ENCODE assay signal across 8 cellular contexts in the genomic region with DNA sequence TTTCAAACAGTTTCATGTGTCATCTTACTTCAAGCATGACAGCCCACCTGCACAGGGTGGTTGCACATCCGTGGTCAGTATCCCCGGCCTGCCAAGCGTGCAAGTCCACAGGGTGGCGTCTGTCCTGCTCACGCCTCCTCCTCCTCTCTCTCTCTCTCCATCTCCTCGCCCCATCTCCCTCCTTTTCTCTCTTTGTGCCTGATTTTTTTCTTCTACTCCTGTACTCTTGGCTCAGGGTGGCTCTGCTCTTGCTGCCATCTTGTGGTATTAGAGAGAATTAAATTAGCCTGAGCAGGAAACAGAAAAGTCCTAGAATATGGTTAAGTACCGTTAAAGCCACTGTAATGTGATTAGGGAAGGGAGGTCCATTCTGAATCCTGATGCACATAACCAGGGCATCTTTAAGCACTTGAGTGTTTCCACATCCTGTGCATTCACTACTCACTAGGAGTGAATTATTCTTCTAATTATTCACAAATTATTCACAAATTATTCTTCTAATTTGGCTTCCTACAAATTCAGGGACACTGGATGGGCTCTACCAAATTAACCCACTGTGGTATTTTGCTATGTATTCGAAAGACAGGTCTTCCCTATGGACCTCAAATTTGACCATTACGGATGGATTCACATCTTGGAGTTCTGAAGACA. TPM values are rescaled to one million over a fixed set of nuclear protein-coding genes. Genes with fewer than 3 reads are reported as not detected.
A peak's percentile ranks its signal among the peaks of the same experiment; 100 is the strongest.
DNase-seq lines count a peak whose midpoint lies in the region; ATAC-seq, FAIRE-seq and TF ChIP-seq lines count a peak whose summit lies in the region.

No MANE protein-coding gene starts in this region.

- H3K9me3 ChIP-seq in body of pancreas, result no peaks in the 10 kb centered on the region

- H3K9me3 Mint-ChIP-seq in stimulated activated naive B cell treated with anti-CD40 and anti-IgM and Interleukin-4, amounts not matched to agents 10 μg/mL and 1 μg/mL and 100 μg/mL, for 72 hours, result no peaks in the 10 kb centered on the region

- peak; percentile 57 for FAIRE-seq in H54 (lab: Jason Lieb, UNC)

- H3K27me3 Mint-ChIP-seq in stimulated activated naive B cell treated with anti-CD40 and anti-IgM and Interleukin-4, amounts not matched to agents 10 μg/mL and 1 μg/mL and 100 μg/mL, for 72 hours, result no peaks in the 10 kb centered on the region

- H3K36me3 Mint-ChIP-seq in stimulated activated naive B cell treated with anti-CD40 and anti-IgM and Interleukin-4, amounts not matched to agents 10 μg/mL and 1 μg/mL and 100 μg/mL, for 72 hours, result peaks cover 0 to 4% of the 10 kb centered on the region in 2 donors

- ATAC-seq in body of pancreas (peak; percentile 56), GM18517 (IDR thresholded peaks at IDR 0.05; ENCODE audit: unreplicated experiment) (no peak), GM19452 (IDR thresholded peaks at IDR 0.05; ENCODE audit: unreplicated experiment) (no peak)
- peak; percentile 66 to 72 for ATAC-seq in stimulated activated naive B cell treated with anti-CD40 and anti-IgM and Interleukin-4, amounts not matched to agents 10 μg/mL and 1 μg/mL and 100 μg/mL, for 72 hours (replicated peaks)

- TF ChIP-seq POLR2A in H54 (IDR thresholded peaks at IDR 0.05; ENCODE audit: low read depth, low read length) (no peak), body of pancreas (IDR thresholded peaks at IDR 0.05) (no peak)

- H3K27me3 ChIP-seq in body of pancreas, result no peaks in the 10 kb centered on the region

- H3K4me3 ChIP-seq in body of pancreas, result no peak overlapping the region

- no peak overlapping the region for H3K4me3 Mint-ChIP-seq in stimulated activated naive B cell treated with anti-CD40 and anti-IgM and Interleukin-4, amounts not matched to agents 10 μg/mL and 1 μg/mL and 100 μg/mL, for 72 hours

- peaks cover 6 to 12% of the 10 kb centered on the region in 2 donors for H3K4me1 Mint-ChIP-seq in stimulated activated naive B cell treated with anti-CD40 and anti-IgM and Interleukin-4, amounts not matched to agents 10 μg/mL and 1 μg/mL and 100 μg/mL, for 72 hours

- no peak overlapping the region for H3K27ac Mint-ChIP-seq in stimulated activated naive B cell treated with anti-CD40 and anti-IgM and Interleukin-4, amounts not matched to agents 10 μg/mL and 1 μg/mL and 100 μg/mL, for 72 hours

- no peaks in the 10 kb centered on the region for H3K4me1 ChIP-seq in body of pancreas

- no peaks in the 10 kb centered on the region for H3K36me3 ChIP-seq in body of pancreas (replicated peaks in 1 of 2; ENCODE audit: insufficient read depth in 1 of 2, low read depth in 2 of 2)

- peak; percentile 38 to 55 for DNase-seq in AML-193 (lab: John Stamatoyannopoulos, UW)
- DNase-seq in H54 (ENCODE audit: insufficient read length, low spot score), result peak; percentile 54
- peak; percentile 61 for DNase-seq in NCI-H460 (ENCODE audit: extremely low read depth, low read depth)
- DNase-seq in body of pancreas, result peak; percentile 18 to 43 (median 36)
- DNase-seq in iPS-NIHi11 (ENCODE audit: low spot score), result peak; percentile 81
- DNase-seq in stimulated activated naive B cell treated with anti-CD40 and anti-IgM and Interleukin-4, amounts not matched to agents 10 μg/mL and 1 μg/mL and 100 μg/mL, for 72 hours, result no peak

- H3K27ac ChIP-seq in body of pancreas, result no peak overlapping the region

- peak; percentile 47 to 82 (median 76) for TF ChIP-seq CTCF in body of pancreas (IDR thresholded peaks at IDR 0.05)

- WGBS in body of pancreas, 2 donors, result 5 to 8% methylated on average over 9 of the region's 9 CpGs

- intact Hi-C loops in body of pancreas (cut with DNase I), result loop anchor here (10.0 kb wide), 1 partner anchor 136 kb away; no protein-coding TSS in a partner anchor

RNA-seq across cellular contexts. Expression of gene DTX1, which starts 25.5 kb away (rescaled TPM):
- 0.05 TPM in 1 of 2 replicates, not detected in the other for total RNA-seq in NCI-H460 (2014; rRNA removed; shearing (Covaris generic))
- not detected in 2 replicates for polyA plus RNA-seq in NCI-H460 (2014; cell fraction: nucleus; rRNA removed)
- total RNA-seq in body of pancreas, result 10 to 100 TPM; 11.9 to 17.5 TPM

RNA-seq across cellular contexts. Expression of gene OAS2, which starts 52.7 kb away (rescaled TPM):
- total RNA-seq in NCI-H460 (2014; rRNA removed; shearing (Covaris generic)), result 0.95 and 0.99 TPM in 2 replicates
- polyA plus RNA-seq in NCI-H460 (2014; cell fraction: nucleus; rRNA removed), result 0.21 and 0.78 TPM in 2 replicates
- total RNA-seq in body of pancreas, result 1 to 10 TPM; 1.6 to 2.3 TPM

Comparison
In these comparisons a context has a peak if more than half of its experiments do, and no peak if none do; other contexts are left out.
1. ATAC-seq: peak in body of pancreas (single experiment) and stimulated activated naive B cell treated with anti-CD40 and anti-IgM and Interleukin-4, amounts not matched to agents 10 μg/mL and 1 μg/mL and 100 μg/mL, for 72 hours (2 of 2); none in GM18517 (single experiment) and GM19452 (single experiment).
2. RNA of gene DTX1, which starts 25.5 kb away (total RNA-seq): 11.9 to 17.5 TPM in body of pancreas; 0.05 TPM in NCI-H460; every median in the first group is over 10 times any median in the second.